9 cellular contexts compared by ENCODE assay signal in the genomic region with DNA sequence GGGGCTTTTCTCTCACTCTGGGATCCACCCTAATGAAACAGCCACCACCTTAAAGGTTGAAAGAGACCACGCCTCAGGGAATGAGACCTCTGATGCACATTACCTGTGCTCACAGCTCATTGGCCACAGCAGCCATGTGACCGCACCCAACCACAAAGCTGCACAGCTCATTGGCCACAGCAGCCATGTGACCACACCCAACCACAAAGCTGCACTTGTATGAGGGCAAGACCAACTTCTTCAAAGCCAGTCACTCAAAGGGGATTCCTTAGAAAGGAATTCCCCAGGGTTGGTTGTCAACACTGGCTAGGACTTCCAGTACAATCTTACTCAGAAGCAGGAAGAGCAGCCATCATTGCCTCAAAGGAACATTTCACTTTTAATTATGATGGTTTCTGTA. TPM values are rescaled to one million over a fixed set of nuclear protein-coding genes. Genes with fewer than 3 reads are reported as not detected.
A peak's percentile ranks its signal among the peaks of the same experiment; 100 is the strongest.
DNase-seq lines count a peak whose midpoint lies in the region; ATAC-seq, FAIRE-seq and TF ChIP-seq lines count a peak whose summit lies in the region.
"Had no signal": no experiment of that assay in that cellular context is flagged by ENCODE, and none has a peak within 500 bp of the region (broad histone marks: within the 10 kb centered on the region; RNA-seq: fewer than 3 reads in every experiment).

No MANE protein-coding gene starts in this region.

- DNase-seq in cardiac septum (ENCODE audit: low spot score) = peak; percentile 33
- no peak for DNase-seq in left ventricle myocardium inferior
- DNase-seq in activated CD4-positive, alpha-beta T cell treated with anti-CD3 and anti-CD28 coated beads for 48 hours = peak; percentile 70
- DNase-seq in kidney = peak; percentile 49
- DNase-seq in SKM-1 treated with dmso at 0.1 percent for 144 hours (lab: John Stamatoyannopoulos, UW; ENCODE audit: unreplicated experiment) = no peak
- DNase-seq in GM10248 (ENCODE audit: extremely low spot score) = no peak
- no peak for DNase-seq in T1000 (lab: John Stamatoyannopoulos, UW)

- FAIRE-seq in kidney (lab: Jason Lieb, UNC) = no peak

- CTCF ChIA-PET in GM10248 (lab: Yijun Ruan, JAX) = no interaction called here

- no peak overlapping the region for H3K27ac ChIP-seq in left ventricle myocardium inferior (replicated peaks)
- peak overlapping the region in 1 of 2 donors; percentile 32 for H3K27ac ChIP-seq in kidney (ENCODE audit: low read depth in 2 of 2, low read length in 2 of 2)

- no peak for ATAC-seq in GM21619 (IDR thresholded peaks at IDR 0.05; ENCODE audit: unreplicated experiment)

- H3K9me3 ChIP-seq in left ventricle myocardium inferior (replicated peaks) = peaks cover 44% of the 10 kb centered on the region
- peaks cover 0 to 11% of the 10 kb centered on the region in 2 donors for H3K9me3 ChIP-seq in kidney (ENCODE audit: control insufficient read depth in 1 of 2, low read length in 2 of 2)

- intact Hi-C loops in cardiac septum (cut with DNase I) = no loop called here
- intact Hi-C loops in left ventricle myocardium inferior (cut with micrococcal nuclease) = no loop called here
- intact Hi-C loops in kidney (cut with DNase I) = no loop called here

- POLR2A ChIA-PET in GM10248 (lab: Yijun Ruan, JAX) = no interaction called here

- TF ChIP-seq CTCF in left ventricle myocardium inferior (IDR thresholded peaks at IDR 0.05; ENCODE audit: borderline replicate concordance) (no peak), kidney (IDR thresholded peaks at IDR 0.05; ENCODE audit: borderline replicate concordance, extremely low read depth, insufficient read depth) (no peak), GM10248 (IDR thresholded peaks at IDR 0.05; ENCODE audit: control extremely low read depth, extremely low read depth, low read depth, missing control alignments) (no peak)

- no peaks in the 10 kb centered on the region for H3K36me3 ChIP-seq in left ventricle myocardium inferior
- H3K36me3 ChIP-seq in kidney (ENCODE audit: control insufficient read depth in 1 of 2, insufficient read depth in 2 of 2, low read length in 2 of 2) = peaks cover 0 to 7% of the 10 kb centered on the region in 2 donors
- H3K36me3 ChIP-seq: HAP-1 had no signal

- no peak overlapping the region for H3K9ac ChIP-seq in kidney (ENCODE audit: low read length in 2 of 2)

- no peak overlapping the region for H3K4me3 ChIP-seq in left ventricle myocardium inferior
- H3K4me3 ChIP-seq in kidney (ENCODE audit: low read length in 2 of 2) = no peak overlapping the region
- H3K4me3 ChIP-seq: HAP-1 had no signal

- H3K4me1 ChIP-seq in left ventricle myocardium inferior (no peaks in the 10 kb centered on the region), kidney (ENCODE audit: control insufficient read depth in 1 of 2, insufficient read depth in 1 of 2, low read depth in 1 of 2, low read length in 2 of 2) (peaks cover 14% of the 10 kb centered on the region in 2 donors)
- H3K4me1 ChIP-seq: HAP-1 had no signal

- H3K27me3 ChIP-seq in left ventricle myocardium inferior (ENCODE audit: low read depth) = peaks cover 16% of the 10 kb centered on the region

RNA-seq across cellular contexts. Expression of a gene that starts 43.6 kb away (rescaled TPM):
- 1.1 TPM for total RNA-seq in cardiac septum
- total RNA-seq in left ventricle myocardium inferior = 3.2 TPM
- total RNA-seq in kidney = 39.0 TPM
- 30.1 TPM for polyA plus RNA-seq in kidney (ENCODE audit: insufficient read depth, low read depth, low replicate concordance)

Comparison
In these comparisons a context has a peak if more than half of its experiments do, and no peak if none do; other contexts are left out.
1. DNase-seq: peak in cardiac septum (single experiment), activated CD4-positive, alpha-beta T cell treated with anti-CD3 and anti-CD28 coated beads for 48 hours (single experiment) and kidney (single experiment); none in left ventricle myocardium inferior (single experiment), SKM-1 treated with dmso at 0.1 percent for 144 hours (single experiment), GM10248 (single experiment) and T1000 (single experiment).